8 cellular contexts compared by ENCODE assay signal in genomic region chr3:19866751-19867347, GRCh38.
A peak's percentile ranks its signal among the peaks of the same experiment; 100 is the strongest.
DNase-seq lines count a peak whose midpoint lies in the region; ATAC-seq and TF ChIP-seq lines count a peak whose summit lies in the region.

No MANE protein-coding gene starts in this region.

- no peaks in the 10 kb centered on the region for H3K4me1 Mint-ChIP-seq in activated CD8-positive, alpha-beta T cell treated with anti-CD3 and anti-CD28 coated beads for 36 hours (ENCODE audit: low read depth)

- H3K36me3 Mint-ChIP-seq in activated CD8-positive, alpha-beta T cell treated with anti-CD3 and anti-CD28 coated beads for 36 hours (ENCODE audit: low read depth): no peaks in the 10 kb centered on the region

- no peak overlapping the region for H3K4me3 Mint-ChIP-seq in activated CD8-positive, alpha-beta T cell treated with anti-CD3 and anti-CD28 coated beads for 36 hours

- ATAC-seq in GM18907 (IDR thresholded peaks at IDR 0.05; ENCODE audit: unreplicated experiment): peak; percentile 98
- ATAC-seq in HG03095 (IDR thresholded peaks at IDR 0.05; ENCODE audit: unreplicated experiment): peak; percentile 93
- ATAC-seq in activated CD8-positive, alpha-beta T cell treated with anti-CD3 and anti-CD28 coated beads for 36 hours: peak; percentile 61

- intact Hi-C loops in activated CD8-positive, alpha-beta T cell treated with anti-CD3 and anti-CD28 coated beads for 36 hours (cut with micrococcal nuclease): loop anchor here (5.0 to 10.0 kb wide), 2 partner anchors 520 to 802 kb away; no protein-coding TSS in a partner anchor

- H3K27me3 Mint-ChIP-seq in activated CD8-positive, alpha-beta T cell treated with anti-CD3 and anti-CD28 coated beads for 36 hours: peaks cover 4% of the 10 kb centered on the region

- H3K4me3 ChIP-seq in fibroblast of the aortic adventitia (ENCODE audit: low read depth, low read length): no peak overlapping the region

- POLR2A ChIA-PET in activated CD8-positive, alpha-beta T cell treated with anti-CD3 and anti-CD28 coated beads for 36 hours (lab: Charles Lee): no interaction called here

- no peaks in the 10 kb centered on the region for H3K9me3 Mint-ChIP-seq in activated CD8-positive, alpha-beta T cell treated with anti-CD3 and anti-CD28 coated beads for 36 hours

- CTCF ChIA-PET in activated CD8-positive, alpha-beta T cell treated with anti-CD3 and anti-CD28 coated beads for 36 hours (lab: Charles Lee): interaction anchor here (0.6 to 3.6 kb wide), 17 partner anchors 10 to 1092 kb away, joined by 3 to 48 read pairs (median 4); no protein-coding TSS in a partner anchor

- DNase-seq in COLO668 (lab: John Stamatoyannopoulos, UW; ENCODE audit: unreplicated experiment): peak; percentile 15
- DNase-seq in NCI-H226: peak; percentile 36
- peak; percentile 58 for DNase-seq in activated CD8-positive, alpha-beta T cell treated with anti-CD3 and anti-CD28 coated beads for 36 hours
- peak; percentile 73 for DNase-seq in fibroblast of the aortic adventitia (ENCODE audit: low read depth)
- DNase-seq in non-pigmented ciliary epithelial cell (ENCODE audit: low read depth): peak; percentile 24
- no peak for DNase-seq in HPDE6-E6E7 (ENCODE audit: extremely low spot score)

- TF ChIP-seq CTCF in activated CD8-positive, alpha-beta T cell treated with anti-CD3 and anti-CD28 coated beads for 36 hours (IDR thresholded peaks at IDR 0.05): peak; percentile 79
- peak; percentile 73 for TF ChIP-seq CTCF in fibroblast of the aortic adventitia (IDR thresholded peaks at IDR 0.05; ENCODE audit: insufficient read depth, low read length)

- no peak overlapping the region for H3K27ac Mint-ChIP-seq in activated CD8-positive, alpha-beta T cell treated with anti-CD3 and anti-CD28 coated beads for 36 hours
